ENCODE assay signal across 9 cellular contexts in genomic region chr10:124450010-124450782, GRCh38. TPM values are rescaled to one million over a fixed set of nuclear protein-coding genes. Genes with fewer than 3 reads are reported as not detected.
DNase-seq lines count a peak whose midpoint lies in the region; ATAC-seq and TF ChIP-seq lines count a peak whose summit lies in the region.
"Had no signal": no experiment of that assay in that cellular context is flagged by ENCODE, and none has a peak within 500 bp of the region (broad histone marks: within the 10 kb centered on the region; RNA-seq: fewer than 3 reads in every experiment).

Gene NKX1-2, minus strand, starts transcription at chr10:124450035. Its CDS starts 92 bp downstream, at chr10:124449943.

- no peaks in the 10 kb centered on the region for H3K36me3 ChIP-seq in osteoblast (ENCODE audit: insufficient read depth, low read length)

- no peaks in the 10 kb centered on the region for H3K79me2 ChIP-seq in osteoblast (ENCODE audit: insufficient read depth, low read length)

- no peaks in the 10 kb centered on the region for H3K9me3 ChIP-seq in osteoblast (ENCODE audit: low read depth, low read length)

- H2AFZ ChIP-seq in osteoblast (ENCODE audit: low read length): no peak within 1 kb of the TSS

- DNase-seq in GM10266 (ENCODE audit: extremely low spot score): peak; percentile 38
- DNase-seq in NCI-H2171 treated with DMSO at 0.1 percent for 48 hours (lab: John Stamatoyannopoulos, UW): peak; percentile 31
- peak; percentile 87 for DNase-seq in ecto neural progenitor cell (ENCODE audit: low spot score)
- peak; percentile 68 for DNase-seq in osteoblast (ENCODE audit: insufficient read length, low spot score, missing footprints)
- no peak for DNase-seq in HK-2 (ENCODE audit: unreplicated experiment)
- no peak for DNase-seq in GM19240 (ENCODE audit: insufficient read length, low spot score)
- DNase-seq: NCI-H2029 treated with DMSO at 0.1 percent for 48 hours had no signal

- ATAC-seq in HG02798 (IDR thresholded peaks at IDR 0.05; ENCODE audit: poor library complexity, unreplicated experiment) (no peak), HG03442 (IDR thresholded peaks at IDR 0.05; ENCODE audit: unreplicated experiment) (no peak)

- no peak within 1 kb of the TSS for H3K4me3 ChIP-seq in osteoblast (ENCODE audit: insufficient read depth, low read length)

- H3K4me1 ChIP-seq in osteoblast (ENCODE audit: insufficient read depth, low read length): no peaks in the 10 kb centered on the region

- no peaks in the 10 kb centered on the region for H4K20me1 ChIP-seq in osteoblast (ENCODE audit: insufficient read depth, low read length)

- TF ChIP-seq CTCF in GM10266 (IDR thresholded peaks at IDR 0.05; ENCODE audit: control insufficient read depth, insufficient read depth, low read depth, missing control alignments) (no peak), osteoblast (IDR thresholded peaks at IDR 0.05; ENCODE audit: extremely low read depth, low read depth, low read length) (no peak)

- H3K27me3 ChIP-seq in osteoblast (ENCODE audit: insufficient read depth, low read length): peaks cover 90% of the 10 kb centered on the region

- no peak within 1 kb of the TSS for H3K27ac ChIP-seq in osteoblast (ENCODE audit: low read depth, low read length)

- no peak within 1 kb of the TSS for H3K4me2 ChIP-seq in osteoblast (ENCODE audit: insufficient read depth, low read length)

RNA-seq across cellular contexts. Expression of gene NKX1-2, which starts in this region (rescaled TPM):
- total RNA-seq in osteoblast: not detected in 2 replicates

Comparison
In these comparisons a context has a peak if more than half of its experiments do, and no peak if none do; other contexts are left out.
1. Peak in DNase-seq in osteoblast; RNA of the gene not detected or under 1 TPM.
2. DNase-seq: peak in GM10266 (single experiment), NCI-H2171 treated with DMSO at 0.1 percent for 48 hours (single experiment) and ecto neural progenitor cell (single experiment); none in HK-2 (single experiment) and GM19240 (single experiment).